ENCODE assay signal across 8 cellular contexts in the genomic region with DNA sequence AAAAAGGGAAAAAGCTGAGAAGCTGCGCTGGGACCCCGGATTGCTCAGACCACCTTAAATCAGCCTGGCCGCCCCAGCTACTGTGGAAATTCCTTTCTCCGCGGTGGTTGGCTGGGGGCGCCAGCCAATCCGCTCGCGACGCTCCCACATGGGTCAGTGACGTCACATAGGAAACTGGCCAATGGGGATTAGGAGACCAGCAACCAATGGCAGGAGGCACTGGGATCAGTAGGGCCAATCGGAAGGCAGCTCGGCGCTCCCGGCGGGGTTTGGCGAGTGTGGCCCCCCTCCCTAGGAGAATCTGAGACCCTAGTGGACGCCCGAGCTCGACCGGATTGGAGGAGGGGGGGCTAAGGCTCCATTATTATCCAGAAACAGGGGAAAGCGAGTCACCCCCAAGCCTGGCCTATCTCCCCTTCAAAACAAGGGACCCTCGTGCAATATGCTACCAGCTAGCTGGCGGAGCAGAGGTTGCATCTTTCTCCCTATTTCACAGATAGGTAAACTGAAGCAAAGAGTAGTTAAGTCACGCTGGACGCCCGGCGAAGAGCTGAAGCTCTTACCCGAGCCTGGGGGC. TPM values are rescaled to one million over a fixed set of nuclear protein-coding genes. Genes with fewer than 3 reads are reported as not detected.
DNase-seq lines count a peak whose midpoint lies in the region; ATAC-seq and TF ChIP-seq lines count a peak whose summit lies in the region.

No MANE protein-coding gene starts in this region.

- H2AFZ ChIP-seq in parathyroid adenoma: peak overlapping the region; percentile 96

- H3K79me2 ChIP-seq in parathyroid adenoma: no peaks in the 10 kb centered on the region

- H3K4me2 ChIP-seq in parathyroid adenoma (ENCODE audit: low read length): peak overlapping the region; percentile 87

- DNase-seq in GM12865 (ENCODE audit: low read depth) (peak; percentile 99), NCI-H1436 (lab: John Stamatoyannopoulos, UW) (peak; percentile 99), SW480 (ENCODE audit: low spot score) (peak; percentile 94), adrenal gland (peak; percentile 99 to 100 (median 100)), cardiac septum (ENCODE audit: low spot score) (peak; percentile 97), tibial nerve (ENCODE audit: low spot score in 2 of 2) (peak; percentile 97 to 100)

- no peaks in the 10 kb centered on the region for H3K27me3 ChIP-seq in adrenal gland
- H3K27me3 ChIP-seq in parathyroid adenoma (ENCODE audit: control insufficient read depth, insufficient read depth, low read length): no peaks in the 10 kb centered on the region
- H3K27me3 ChIP-seq in tibial nerve: no peaks in the 10 kb centered on the region

- TF ChIP-seq POLR2A in adrenal gland (IDR thresholded peaks at IDR 0.05) (peak in 1 of 2 donors; percentile 77), tibial nerve (IDR thresholded peaks at IDR 0.05) (peak; percentile 46 to 81)

- TF ChIP-seq CTCF in GM12865 (IDR thresholded peaks at IDR 0.05; ENCODE audit: insufficient read depth, low read depth, low read length, missing control alignments) (peak; percentile 7), adrenal gland (IDR thresholded peaks at IDR 0.05) (peak in 2 of 6 experiments; percentile 12 to 28), parathyroid adenoma (IDR thresholded peaks at IDR 0.05) (no peak), tibial nerve (IDR thresholded peaks at IDR 0.05) (peak in 2 of 5 experiments; percentile 42 to 52)

- H3K9ac ChIP-seq in parathyroid adenoma: no peak overlapping the region

- H3K36me3 ChIP-seq in adrenal gland (replicated peaks in 1 of 2): no peaks in the 10 kb centered on the region
- H3K36me3 ChIP-seq in parathyroid adenoma (ENCODE audit: control insufficient read depth, insufficient read depth, low read length): no peaks in the 10 kb centered on the region
- H3K36me3 ChIP-seq in tibial nerve: no peaks in the 10 kb centered on the region

- TF ChIP-seq EP300 in tibial nerve (IDR thresholded peaks at IDR 0.05): peak; percentile 56 to 88

- intact Hi-C loops in adrenal gland (cut with DNase I): loop anchor here in 1 of 2 donors (10.0 kb wide), 1 partner anchor 61 kb away; the partner anchor contains the start of gene TLE6
- intact Hi-C loops in cardiac septum (cut with DNase I): loop anchor here (1.0 to 2.0 kb wide), 3 partner anchors 25 to 59 kb away; partner anchors contain the start of gene GNA11

- ATAC-seq in HG02798 (IDR thresholded peaks at IDR 0.05; ENCODE audit: poor library complexity, unreplicated experiment): peak; percentile 92

- H3K4me1 ChIP-seq in adrenal gland (replicated peaks in 1 of 2) (peaks cover 26 to 32% of the 10 kb centered on the region in 2 donors), parathyroid adenoma (peaks cover 14% of the 10 kb centered on the region), tibial nerve (peaks cover 0 to 35% (median 13%) of the 10 kb centered on the region in 4 donors)

- WGBS in adrenal gland, 4 donors: 0 to 1% (median 0%) methylated on average over 24 to 29 of the region's 29 CpGs
- WGBS in tibial nerve, 2 donors: 0 to 1% methylated on average over 17 to 26 of the region's 29 CpGs

- H3K9me3 ChIP-seq in adrenal gland (replicated peaks in 1 of 3) (no peaks in the 10 kb centered on the region), parathyroid adenoma (ENCODE audit: control insufficient read depth, low read length) (no peaks in the 10 kb centered on the region), tibial nerve (no peaks in the 10 kb centered on the region)

- H3K27ac ChIP-seq in adrenal gland: peak overlapping the region; percentile 70 to 95 (median 94)
- peak overlapping the region; percentile 92 for H3K27ac ChIP-seq in parathyroid adenoma
- H3K27ac ChIP-seq in tibial nerve: peak overlapping the region; percentile 89 to 98 (median 94)

- H3K4me3 ChIP-seq in GM12865 (ENCODE audit: low read depth, low read length) (peak overlapping the region; percentile 90), adrenal gland (peak overlapping the region in 2 of 4 donors; percentile 47 to 59), parathyroid adenoma (ENCODE audit: low read depth, low read length) (peak overlapping the region; percentile 64), tibial nerve (peak overlapping the region; percentile 41 to 64 (median 52))

RNA-seq across cellular contexts. Expression of gene TLE2, which starts 6.5 kb away (rescaled TPM):
- 100 to 1,000 TPM in 1 of 8 donors, 10 to 100 TPM in 7; 28.0 to 104 (median 57.2) TPM for total RNA-seq in adrenal gland
- 100 to 1,000 TPM in 1 of 3 donors, 10 to 100 TPM in 1, 1 to 10 TPM in 1; 8.4 to 106 (median 70.3) TPM for polyA plus RNA-seq in adrenal gland
- total RNA-seq in cardiac septum: 48.0 TPM
- 100 to 1,000 TPM in 3 of 4 donors, 10 to 100 TPM in 1; 87.5 to 184 (median 122) TPM for total RNA-seq in tibial nerve

RNA-seq across cellular contexts. Expression of gene TLE5, which starts 26.7 kb away (rescaled TPM):
- total RNA-seq in adrenal gland (100 to 1,000 TPM; 428 to 968 (median 670) TPM), cardiac septum (804 TPM), tibial nerve (1,000 to 10,000 TPM in 1 of 4 donors, 100 to 1,000 TPM in 3; 449 to 1,111 (median 479) TPM)
- polyA plus RNA-seq in adrenal gland: 1,000 to 10,000 TPM in 2 of 3 donors, 100 to 1,000 TPM in 1; 237 to 2,300 (median 1,557) TPM

RNA-seq across cellular contexts. Expression of gene TLE6, which starts 58.3 kb away (rescaled TPM):
- total RNA-seq in adrenal gland (1 to 10 TPM in 6 of 8 donors, under 1 TPM in 2; 0.48 to 3.2 (median 2.0) TPM), cardiac septum (1.0 TPM), tibial nerve (10 to 100 TPM in 1 of 4 donors, 1 to 10 TPM in 1, under 1 TPM in 2; 0.44 to 13.5 (median 2.7) TPM)
- 10 to 100 TPM in 1 of 3 donors, 1 to 10 TPM in 2; 1.2 to 13.9 (median 6.3) TPM for polyA plus RNA-seq in adrenal gland

RNA-seq across cellular contexts. Expression of gene GNA11, which starts 58.5 kb away (rescaled TPM):
- 10 to 100 TPM; 53.1 to 84.3 (median 64.4) TPM for total RNA-seq in adrenal gland
- polyA plus RNA-seq in adrenal gland: 10 to 100 TPM; 20.6 to 38.3 (median 35.6) TPM
- total RNA-seq in cardiac septum: 60.9 TPM
- total RNA-seq in tibial nerve: 100 to 1,000 TPM in 3 of 4 donors, 10 to 100 TPM in 1; 65.1 to 114 (median 107) TPM
